ENCODE assay signal across 25 cellular contexts in genomic region chr7:184768-185264, GRCh38. TPM values are rescaled to one million over a fixed set of nuclear protein-coding genes. Genes with fewer than 3 reads are reported as not detected.
DNase-seq lines count a peak whose midpoint lies in the region; ATAC-seq and TF ChIP-seq lines count a peak whose summit lies in the region.
"Had no signal": no experiment of that assay in that cellular context is flagged by ENCODE, and none has a peak within 500 bp of the region (broad histone marks: within the 10 kb centered on the region; RNA-seq: fewer than 3 reads in every experiment).

No MANE protein-coding gene starts in this region.

- WGBS in aorta, 2 donors: 61 to 66% methylated on average over 20 of the region's 20 CpGs

- H3K4me1 ChIP-seq in right atrium auricular region: peaks cover 0 to 1% of the 10 kb centered on the region in 2 donors
- H3K4me1 ChIP-seq in osteoblast (ENCODE audit: insufficient read depth, low read length): peaks cover 5% of the 10 kb centered on the region
- H3K4me1 ChIP-seq in aorta (ENCODE audit: control insufficient read depth in 1 of 2, insufficient read depth in 2 of 2, low read length in 2 of 2): no peaks in the 10 kb centered on the region
- H3K4me1 ChIP-seq: body of pancreas had no signal

- no peaks in the 10 kb centered on the region for H3K36me3 ChIP-seq in right atrium auricular region
- H3K36me3 ChIP-seq in osteoblast (ENCODE audit: insufficient read depth, low read length): no peaks in the 10 kb centered on the region
- no peaks in the 10 kb centered on the region for H3K36me3 ChIP-seq in aorta (ENCODE audit: control insufficient read depth in 1 of 2, insufficient read depth in 2 of 2, low read length in 1 of 2)
- H3K36me3 ChIP-seq: BLaER1 had no signal

- intact Hi-C loops in Right ventricle myocardium inferior (cut with DNase I) (no loop called here), aorta (cut with DNase I) (loop anchor here in 1 of 2 donors (5.0 kb wide), 1 partner anchor 33 kb away; no protein-coding TSS in a partner anchor)

- no peaks in the 10 kb centered on the region for H3K79me2 ChIP-seq in osteoblast (ENCODE audit: insufficient read depth, low read length)

- H3K4me3 ChIP-seq in right atrium auricular region: no peak overlapping the region
- no peak overlapping the region for H3K4me3 ChIP-seq in fibroblast of villous mesenchyme (ENCODE audit: low read depth, low read length)
- H3K4me3 ChIP-seq in osteoblast (ENCODE audit: insufficient read depth, low read length): no peak overlapping the region
- no peak overlapping the region for H3K4me3 ChIP-seq in aorta (ENCODE audit: low read length in 2 of 2)
- H3K4me3 ChIP-seq: BLaER1, body of pancreas, smooth muscle cell had no signal

- H3K9me3 ChIP-seq in right atrium auricular region (no peaks in the 10 kb centered on the region), osteoblast (ENCODE audit: low read depth, low read length) (no peaks in the 10 kb centered on the region), aorta (ENCODE audit: control insufficient read depth, low read length) (no peaks in the 10 kb centered on the region)
- H3K9me3 ChIP-seq: BLaER1, body of pancreas had no signal

- no peaks in the 10 kb centered on the region for H3K27me3 ChIP-seq in right atrium auricular region
- H3K27me3 ChIP-seq in osteoblast (ENCODE audit: insufficient read depth, low read length): peaks cover 18% of the 10 kb centered on the region
- no peaks in the 10 kb centered on the region for H3K27me3 ChIP-seq in aorta (ENCODE audit: control insufficient read depth in 1 of 2, insufficient read depth in 2 of 2, low read length in 1 of 2)
- H3K27me3 ChIP-seq: body of pancreas had no signal

- TF ChIP-seq CTCF in right atrium auricular region (IDR thresholded peaks at IDR 0.05): no peak
- no peak for TF ChIP-seq CTCF in fibroblast of villous mesenchyme (IDR thresholded peaks at IDR 0.05; ENCODE audit: insufficient read depth, low read depth, low read length)
- no peak for TF ChIP-seq CTCF in osteoblast (IDR thresholded peaks at IDR 0.05; ENCODE audit: extremely low read depth, low read depth, low read length)

- no peak overlapping the region for H3K27ac ChIP-seq in right atrium auricular region
- H3K27ac ChIP-seq in osteoblast (ENCODE audit: low read depth, low read length): no peak overlapping the region
- H3K27ac ChIP-seq in aorta (ENCODE audit: low read depth in 1 of 2, low read length in 2 of 2): no peak overlapping the region
- H3K27ac ChIP-seq: 22Rv1, BLaER1, body of pancreas had no signal

- no peak overlapping the region for H3K4me2 ChIP-seq in osteoblast (ENCODE audit: insufficient read depth, low read length)
- H3K4me2 ChIP-seq: BLaER1, smooth muscle cell had no signal

- CTCF ChIA-PET in HEK293T (lab: Yijun Ruan, JAX): no interaction called here

- POLR2A ChIA-PET in HEK293T (lab: Yijun Ruan, JAX): no interaction called here

- DNase-seq in Right ventricle myocardium inferior (ENCODE audit: missing footprints): no peak
- DNase-seq in right atrium auricular region (ENCODE audit: low spot score): no peak
- DNase-seq in fibroblast of villous mesenchyme (ENCODE audit: low read depth): peak; percentile 35
- DNase-seq in osteoblast (ENCODE audit: insufficient read length, low spot score, missing footprints): peak; percentile 98
- no peak for DNase-seq in aorta
- DNase-seq in HEK293T (ENCODE audit: extremely low spot score): no peak
- DNase-seq in activated T-cell treated with anti-CD3 and anti-CD28 coated beads for 4 hours: no peak
- no peak for DNase-seq in NCI-H146 (lab: John Stamatoyannopoulos, UW)
- DNase-seq: activated CD4-positive, alpha-beta T cell treated with anti-CD3 and anti-CD28 coated beads for 36 hours; activated CD8-positive, alpha-beta memory T cell treated with anti-CD3 and anti-CD28 coated beads, Interleukin-2, amount 10 ng/mL, durations not matched to agents 7 days and 5 days; body of pancreas; endodermal cell; natural killer cell; NCI-H1417 treated with DMSO at 0.1 percent for 48 hours; NCI-H2171; NCI-H526; posterior cingulate gyrus; stimulated activated CD4-positive, alpha-beta T cell treated with anti-CD3 and anti-CD28 coated beads, Interleukin-4, amount 100 ng/mL, for 4 hours; stimulated activated naive CD8-positive, alpha-beta T cell treated with anti-CD3 and anti-CD28 coated beads, Interleukin-15, amount 100 ng/mL, for 72 hours; trophoblast cell had no signal

- ATAC-seq in Right ventricle myocardium inferior (peak; percentile 58), aorta (ENCODE audit: low FRiP score) (peak; percentile 2)
- ATAC-seq: activated CD4-positive, alpha-beta T cell treated with anti-CD3 and anti-CD28 coated beads for 36 hours; activated CD8-positive, alpha-beta memory T cell treated with anti-CD3 and anti-CD28 coated beads, Interleukin-2, amount 10 ng/mL, durations not matched to agents 7 days and 5 days; activated T-helper 17 cell treated with anti-CD3 and anti-CD28 coated beads, Interleukin-2, amount 50 U/mL, for 72 hours; body of pancreas; HepG2; natural killer cell; stimulated activated naive CD8-positive, alpha-beta T cell treated with anti-CD3 and anti-CD28 coated beads, Interleukin-15, amount 100 ng/mL, for 72 hours had no signal

- no peaks in the 10 kb centered on the region for H4K20me1 ChIP-seq in osteoblast (ENCODE audit: insufficient read depth, low read length)
- H4K20me1 ChIP-seq: BLaER1 had no signal

- peak overlapping the region; percentile 65 for H2AFZ ChIP-seq in osteoblast (ENCODE audit: low read length)

TF ChIP-seq in HEK293T, 16 proteins besides CTCF, POLR2A, EP300 and RAD21:
- TF ChIP-seq ZNF384 (IDR thresholded peaks at IDR 0.05): no peak

RNA-seq across cellular contexts. Expression of gene FAM20C, which starts 7.6 kb away (rescaled TPM):
- total RNA-seq in Right ventricle myocardium inferior (26.1 TPM), right atrium auricular region (10 to 100 TPM; 13.7 to 19.9 TPM), fibroblast of villous mesenchyme (16.8 and 33.2 TPM in 2 replicates), osteoblast (38.6 and 46.0 TPM in 2 replicates), aorta (100 to 1,000 TPM in 1 of 2 donors, 10 to 100 TPM in 1; 88.3 to 104 TPM)
- 10 to 100 TPM; 11.3 to 26.6 TPM for polyA plus RNA-seq in aorta

Comparison
In these comparisons a context has a peak if more than half of its experiments do, and no peak if none do; other contexts are left out.
1. DNase-seq: peak in fibroblast of villous mesenchyme (single experiment) and osteoblast (single experiment); none in Right ventricle myocardium inferior (single experiment), right atrium auricular region (single experiment), aorta (0 of 2), HEK293T (single experiment), activated T-cell treated with anti-CD3 and anti-CD28 coated beads for 4 hours (single experiment) and NCI-H146 (single experiment).